Comparison of ENCODE assay signal across 8 cellular contexts in the genomic region with DNA sequence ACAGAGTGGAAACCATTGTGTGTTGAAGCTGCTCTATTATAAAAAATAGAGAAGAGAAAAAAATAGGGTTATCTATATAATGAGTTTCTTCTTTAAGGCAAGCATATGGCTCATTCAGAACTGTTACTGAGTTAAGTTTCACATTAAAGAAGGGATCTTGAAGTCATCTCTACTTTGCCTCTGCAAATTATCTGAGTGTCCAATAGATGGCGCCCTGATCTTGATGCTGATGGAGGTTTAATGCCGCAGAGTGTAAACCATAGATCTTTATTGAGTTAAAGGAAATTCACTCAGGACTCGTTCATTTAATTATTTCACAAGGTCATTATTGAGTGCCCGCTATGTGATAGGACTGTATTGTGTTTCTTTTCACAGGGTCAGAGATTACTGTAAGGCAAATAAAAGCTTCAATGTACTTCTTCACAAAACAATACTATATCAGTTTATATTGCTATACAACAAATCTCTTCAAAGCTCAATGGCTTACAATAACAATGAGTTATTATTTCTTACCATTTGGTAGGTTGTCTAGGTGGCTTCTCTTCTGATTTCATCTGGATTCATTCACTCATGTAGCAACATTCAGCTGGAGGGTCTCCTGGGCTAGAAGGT.
DNase-seq lines count a peak whose midpoint lies in the region; ATAC-seq and TF ChIP-seq lines count a peak whose summit lies in the region.

No MANE protein-coding gene starts in this region.

- H3K4me1 ChIP-seq in cardiac muscle cell (ENCODE audit: low read depth) (no peaks in the 10 kb centered on the region), right atrium auricular region (no peaks in the 10 kb centered on the region), spleen (no peaks in the 10 kb centered on the region)

- H3K27ac ChIP-seq in cardiac muscle cell: no peak overlapping the region
- no peak overlapping the region for H3K27ac ChIP-seq in right atrium auricular region
- no peak overlapping the region for H3K27ac ChIP-seq in spleen

- peak; percentile 72 for ATAC-seq in HG03280 (IDR thresholded peaks at IDR 0.05; ENCODE audit: unreplicated experiment)

- intact Hi-C loops in spleen (cut with DNase I; ENCODE audit: low total_unique reads): no loop called here
- intact Hi-C loops in posterior cingulate gyrus (cut with DNase I): no loop called here

- H3K4me3 ChIP-seq in cardiac muscle cell: no peak overlapping the region
- no peak overlapping the region for H3K4me3 ChIP-seq in right atrium auricular region
- no peak overlapping the region for H3K4me3 ChIP-seq in fibroblast of the aortic adventitia (ENCODE audit: low read depth, low read length)
- no peak overlapping the region for H3K4me3 ChIP-seq in spleen

- H3K27me3 ChIP-seq in cardiac muscle cell: no peaks in the 10 kb centered on the region
- no peaks in the 10 kb centered on the region for H3K27me3 ChIP-seq in right atrium auricular region
- no peaks in the 10 kb centered on the region for H3K27me3 ChIP-seq in spleen (replicated peaks in 1 of 7)

- no peaks in the 10 kb centered on the region for H3K9me3 ChIP-seq in cardiac muscle cell (ENCODE audit: low read depth)
- no peaks in the 10 kb centered on the region for H3K9me3 ChIP-seq in right atrium auricular region
- peaks cover 0 to 13% (median 6%) of the 10 kb centered on the region in 8 donors for H3K9me3 ChIP-seq in spleen

- H3K36me3 ChIP-seq in cardiac muscle cell (no peaks in the 10 kb centered on the region), right atrium auricular region (no peaks in the 10 kb centered on the region), spleen (no peaks in the 10 kb centered on the region)

- DNase-seq in cardiac muscle cell (ENCODE audit: low read depth in 1 of 2, low spot score in 1 of 2) (peak; percentile 48 to 56), right atrium auricular region (ENCODE audit: low spot score) (no peak), RPMI7951 (ENCODE audit: low read depth) (peak; percentile 18), fibroblast of the aortic adventitia (ENCODE audit: low read depth) (peak; percentile 60), spleen (no peak), posterior cingulate gyrus (no peak)
- DNase-seq in activated T-cell treated with anti-CD3 and anti-CD28 coated beads, Interleukin-2, amount 50 U/mL, for 1 hour: no peak

- TF ChIP-seq CTCF in cardiac muscle cell (IDR thresholded peaks at IDR 0.05; ENCODE audit: low read depth, low read length) (peak; percentile 61), right atrium auricular region (IDR thresholded peaks at IDR 0.05) (peak in 1 of 2 donors; percentile 62), fibroblast of the aortic adventitia (IDR thresholded peaks at IDR 0.05; ENCODE audit: insufficient read depth, low read length) (peak; percentile 74), spleen (IDR thresholded peaks at IDR 0.05 in 8 of 11, conservative IDR thresholded peaks at IDR 0.05 in 3 of 11) (peak in 7 of 11 experiments; percentile 14 to 55 (median 28))

- TF ChIP-seq POLR2A in spleen (IDR thresholded peaks at IDR 0.05): no peak

- 23 to 33% (median 27%) methylated on average over 4 of the region's 4 CpGs for WGBS in spleen, 5 donors

Comparison
In these comparisons a context has a peak if more than half of its experiments do, and no peak if none do; other contexts are left out.
1. DNase-seq: peak in cardiac muscle cell (2 of 2), RPMI7951 (single experiment) and fibroblast of the aortic adventitia (single experiment); none in right atrium auricular region (single experiment), spleen (single experiment), posterior cingulate gyrus (0 of 10) and activated T-cell treated with anti-CD3 and anti-CD28 coated beads, Interleukin-2, amount 50 U/mL, for 1 hour (single experiment).